Comparison of ENCODE assay signal across 8 cellular contexts in genomic region chr14:69252851-69253250, GRCh38. TPM values are rescaled to one million over a fixed set of nuclear protein-coding genes. Genes with fewer than 3 reads are reported as not detected.
"Had no signal": no experiment of that assay in that cellular context is flagged by ENCODE, and none has a peak within 500 bp of the region (broad histone marks: within the 10 kb centered on the region; RNA-seq: fewer than 3 reads in every experiment).

No MANE protein-coding gene starts in this region.

- H3K9me3 ChIP-seq: HAP-1 had no signal

- H3K36me3 Mint-ChIP-seq: IgD-negative memory B cell had no signal

- H3K9ac ChIP-seq: GM23248 had no signal

- H3K4me1 ChIP-seq: HAP-1 had no signal

- H3K9me3 Mint-ChIP-seq: HFFc6, IgD-negative memory B cell had no signal

- H3K27ac ChIP-seq: GM23248, HL-60 had no signal

- H3K36me3 ChIP-seq: HAP-1 had no signal

- H3K4me3 Mint-ChIP-seq: HFFc6, IgD-negative memory B cell had no signal

- FAIRE-seq: HepG2 had no signal

- DNase-seq: GM23248, GOT3, H7, HFFc6 had no signal

- H2AFZ ChIP-seq: GM23248 had no signal

- H3K27ac Mint-ChIP-seq: HFFc6, IgD-negative memory B cell had no signal

- H3K4me3 ChIP-seq: GM23248, HAP-1 had no signal

RNA-seq across cellular contexts. Expression of gene GALNT16, which starts 7.1 kb away (rescaled TPM):
- polyA plus RNA-seq: IgD-negative memory B cell had no signal
